ENCODE assay signal across 29 cellular contexts in the genomic region with DNA sequence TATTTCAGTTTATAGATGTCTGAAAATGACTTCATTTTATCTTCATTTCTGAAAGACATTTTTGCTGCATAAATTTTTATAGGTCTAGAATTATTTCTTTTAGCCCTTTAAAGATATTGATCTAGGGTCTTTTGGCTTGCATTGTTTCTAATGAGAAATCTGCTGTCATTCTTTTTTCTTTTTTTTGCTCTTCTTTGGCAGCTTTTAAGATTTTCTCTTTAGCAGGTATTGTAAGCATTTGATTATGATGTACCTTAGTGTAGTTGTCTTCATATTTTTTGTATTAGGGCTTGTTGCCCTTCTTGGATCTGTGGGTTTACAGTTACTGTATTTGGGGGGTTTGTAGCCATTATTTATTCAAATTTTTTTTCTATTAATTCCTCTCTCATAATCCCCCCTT.
"Had no signal": no experiment of that assay in that cellular context is flagged by ENCODE, and none has a peak within 500 bp of the region (broad histone marks: within the 10 kb centered on the region; RNA-seq: fewer than 3 reads in every experiment).

No MANE protein-coding gene starts in this region.

- FAIRE-seq: urothelium cell line had no signal

- H3K4me3 Mint-ChIP-seq: stimulated activated effector memory CD8-positive, alpha-beta T cell treated with anti-CD3 and anti-CD28 coated beads, Interleukin-12 subunit alpha, Interleukin-12 subunit beta, amount 100 ng/mL, for 72 hours; stimulated activated memory B cell treated with anti-CD40 and anti-IgM and Interleukin-4, amounts not matched to agents 10 μg/mL and 1 μg/mL and 100 μg/mL, for 72 hours; stimulated activated naive B cell treated with anti-CD40 and anti-IgM and Interleukin-4, amounts not matched to agents 10 μg/mL and 1 μg/mL and 100 μg/mL, for 72 hours; stimulated activated naive CD8-positive, alpha-beta T cell treated with anti-CD3 and anti-CD28 coated beads, Interleukin-15, amount 100 ng/mL, for 72 hours; stimulated activated naive CD8-positive, alpha-beta T cell treated with anti-CD3 and anti-CD28 coated beads, Interleukin-15, Interleukin-2, amounts not matched to agents 100 ng/mL and 50 ng/mL, for 24 hours; type B pancreatic cell had no signal

- H3K4me1 ChIP-seq: suprapubic skin, testis, tibial nerve, transverse colon, uterus, vagina had no signal

- H3K4me3 ChIP-seq: stomach, suprapubic skin, testis, thoracic aorta, thyroid gland, tibial artery, tibial nerve, transverse colon, upper lobe of left lung, upper lobe of right lung, uterus, vagina had no signal

- H3K27ac Mint-ChIP-seq: stimulated activated effector memory CD8-positive, alpha-beta T cell treated with anti-CD3 and anti-CD28 coated beads, Interleukin-12 subunit alpha, Interleukin-12 subunit beta, amount 100 ng/mL, for 72 hours; stimulated activated memory B cell treated with anti-CD40 and anti-IgM and Interleukin-4, amounts not matched to agents 10 μg/mL and 1 μg/mL and 100 μg/mL, for 72 hours; stimulated activated naive B cell treated with anti-CD40 and anti-IgM and Interleukin-4, amounts not matched to agents 10 μg/mL and 1 μg/mL and 100 μg/mL, for 72 hours; stimulated activated naive CD8-positive, alpha-beta T cell treated with anti-CD3 and anti-CD28 coated beads, Interleukin-15, amount 100 ng/mL, for 72 hours; stimulated activated naive CD8-positive, alpha-beta T cell treated with anti-CD3 and anti-CD28 coated beads, Interleukin-15, Interleukin-2, amounts not matched to agents 100 ng/mL and 50 ng/mL, for 24 hours; type B pancreatic cell had no signal

- H3K36me3 ChIP-seq: stomach, suprapubic skin, thoracic aorta, thyroid gland, tibial artery, tibial nerve, transverse colon, upper lobe of left lung, upper lobe of right lung, uterus, vagina had no signal

- H3K9me3 ChIP-seq: stomach, suprapubic skin, testis, thoracic aorta, thyroid gland, tibial artery, tibial nerve, transverse colon, upper lobe of left lung, upper lobe of right lung, uterus, vagina had no signal

- H3K27me3 ChIP-seq: stomach, suprapubic skin, testis, thyroid gland, tibial artery, tibial nerve, transverse colon, upper lobe of left lung, upper lobe of right lung, uterus, vagina had no signal

- H3K27me3 Mint-ChIP-seq: stimulated activated naive CD8-positive, alpha-beta T cell treated with anti-CD3 and anti-CD28 coated beads, Interleukin-15, amount 100 ng/mL, for 72 hours; stimulated activated naive CD8-positive, alpha-beta T cell treated with anti-CD3 and anti-CD28 coated beads, Interleukin-15, Interleukin-2, amounts not matched to agents 100 ng/mL and 50 ng/mL, for 24 hours; type B pancreatic cell had no signal

- H3K36me3 Mint-ChIP-seq: stimulated activated memory B cell treated with anti-CD40 and anti-IgM and Interleukin-4, amounts not matched to agents 10 μg/mL and 1 μg/mL and 100 μg/mL, for 72 hours; stimulated activated naive B cell treated with anti-CD40 and anti-IgM and Interleukin-4, amounts not matched to agents 10 μg/mL and 1 μg/mL and 100 μg/mL, for 72 hours; type B pancreatic cell had no signal

- ATAC-seq: stimulated activated effector memory CD8-positive, alpha-beta T cell treated with anti-CD3 and anti-CD28 coated beads, Interleukin-12 subunit alpha, Interleukin-12 subunit beta, amount 100 ng/mL, for 72 hours; stimulated activated memory B cell treated with anti-CD40 and anti-IgM and Interleukin-4, amounts not matched to agents 10 μg/mL and 1 μg/mL and 100 μg/mL, for 72 hours; stimulated activated naive B cell treated with anti-CD40 and anti-IgM and Interleukin-4, amounts not matched to agents 10 μg/mL and 1 μg/mL and 100 μg/mL, for 72 hours; stimulated activated naive CD8-positive, alpha-beta T cell treated with anti-CD3 and anti-CD28 coated beads, Interleukin-15, amount 100 ng/mL, for 72 hours; stimulated activated naive CD8-positive, alpha-beta T cell treated with anti-CD3 and anti-CD28 coated beads, Interleukin-15, Interleukin-2, amounts not matched to agents 100 U/mL and 50 U/mL, for 24 hours; upper lobe of right lung had no signal

- H3K9me3 Mint-ChIP-seq: stimulated activated memory B cell treated with anti-CD40 and anti-IgM and Interleukin-4, amounts not matched to agents 10 μg/mL and 1 μg/mL and 100 μg/mL, for 72 hours; stimulated activated naive B cell treated with anti-CD40 and anti-IgM and Interleukin-4, amounts not matched to agents 10 μg/mL and 1 μg/mL and 100 μg/mL, for 72 hours; type B pancreatic cell had no signal

- H3K27ac ChIP-seq: stomach, suprapubic skin, testis, thoracic aorta, thyroid gland, tibial artery, tibial nerve, transverse colon, upper lobe of left lung, upper lobe of right lung, uterus, vagina had no signal

- DNase-seq: stimulated activated CD4-positive, alpha-beta T cell treated with anti-CD3 and anti-CD28 coated beads, Interleukin-2, amount 100 ng/mL, for 48 hours; stimulated activated CD4-positive, alpha-beta T cell treated with anti-CD3 and anti-CD28 coated beads, Interleukin-4, amount 100 ng/mL, for 1 hour; stimulated activated CD4-positive, alpha-beta T cell treated with anti-CD3 and anti-CD28 coated beads, Interleukin-4, amount 100 ng/mL, for 24 hours; stimulated activated CD4-positive, alpha-beta T cell treated with anti-CD3 and anti-CD28 coated beads, Interleukin-4, amount 100 ng/mL, for 4 hours; stimulated activated CD8-positive, alpha-beta memory T cell treated with anti-CD3 and anti-CD28 coated beads, Interleukin-4, amount 100 ng/mL, for 48 hours; stimulated activated naive B cell treated with anti-CD40 and anti-IgM and Interleukin-4, amounts not matched to agents 10 μg/mL and 1 μg/mL and 100 μg/mL, for 72 hours; stimulated activated naive CD4-positive, alpha-beta T cell; stimulated activated naive CD4-positive, alpha-beta T cell treated with Interleukin-2 at 50 U/mL for 16 hours; stimulated activated naive CD8-positive, alpha-beta T cell treated with anti-CD3 and anti-CD28 coated beads, Interleukin-15, amount 100 ng/mL, for 72 hours; stimulated activated naive CD8-positive, alpha-beta T cell treated with anti-CD3 and anti-CD28 coated beads, Interleukin-15, Interleukin-2, amounts not matched to agents 100 U/mL and 50 U/mL, for 24 hours; stomach; substantia nigra; testis; thyroid gland; tibial artery; transverse colon; trophoblast cell; upper lobe of left lung; upper lobe of right lung; uterus had no signal
